ENCODE assay signal across 13 cellular contexts in the genomic region with DNA sequence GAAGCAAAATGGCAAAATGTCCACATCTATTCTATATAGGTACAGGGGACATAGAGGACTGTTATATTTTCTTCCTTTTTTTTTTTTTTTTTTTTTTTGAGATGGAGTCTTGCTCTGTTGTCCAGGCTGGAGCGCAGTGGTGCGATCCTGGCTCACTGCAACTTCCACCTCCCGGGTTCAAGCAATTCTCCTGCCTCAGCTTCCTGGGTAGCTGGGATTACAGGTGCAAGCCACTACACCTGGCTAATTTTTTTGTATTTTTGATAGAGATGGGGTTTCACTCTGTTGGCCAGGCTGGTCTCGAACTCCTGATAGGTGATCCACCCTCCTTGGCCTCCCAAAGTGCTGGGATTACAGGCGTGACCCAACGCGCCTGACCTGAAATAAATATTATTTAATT. TPM values are rescaled to one million over a fixed set of nuclear protein-coding genes. Genes with fewer than 3 reads are reported as not detected.
DNase-seq lines count a peak whose midpoint lies in the region; ATAC-seq and TF ChIP-seq lines count a peak whose summit lies in the region.
"Not testable (repeated sequence)": the region's sequence is repeated elsewhere in the genome, so short reads cannot be mapped to it uniquely, and the experiment has no call there.
"Had no signal": no experiment of that assay in that cellular context is flagged by ENCODE, and none has a peak within 500 bp of the region (broad histone marks: within the 10 kb centered on the region; RNA-seq: fewer than 3 reads in every experiment).

No MANE protein-coding gene starts in this region.

- 89 to 98% (median 90%) methylated on average over 7 of the region's 7 CpGs for WGBS in psoas muscle, 3 donors
- 91 to 92% methylated on average over 7 of the region's 7 CpGs for WGBS in thyroid gland, 2 donors

- not testable (repeated sequence) for TF ChIP-seq POLR2A in thyroid gland (IDR thresholded peaks at IDR 0.05)

- H3K4me3 Mint-ChIP-seq in CD4-positive, alpha-beta memory T cell: peak overlapping the region in 7 of 8 donors; percentile 70 to 99 (median 79)
- H3K4me3 Mint-ChIP-seq in T-cell: peak overlapping the region; percentile 67 to 91 (median 71)
- peak overlapping the region; percentile 54 for H3K4me3 Mint-ChIP-seq in activated CD8-positive, alpha-beta T cell treated with anti-CD3 and anti-CD28 coated beads for 36 hours
- peak overlapping the region; percentile 90 to 92 for H3K4me3 Mint-ChIP-seq in effector memory CD8-positive, alpha-beta T cell

- intact Hi-C loops in CD4-positive, alpha-beta memory T cell (cut with micrococcal nuclease); activated CD8-positive, alpha-beta T cell treated with anti-CD3 and anti-CD28 coated beads for 36 hours (cut with micrococcal nuclease); lower lobe of right lung (cut with DNase I); psoas muscle (cut with DNase I); thyroid gland (cut with DNase I): not testable (repeated sequence)

- H3K36me3 ChIP-seq in CD4-positive, alpha-beta memory T cell (ENCODE audit: insufficient read depth, low read length); lower lobe of right lung; psoas muscle (ENCODE audit: insufficient read depth in 1 of 2, low read depth in 1 of 2); thyroid gland: not testable (repeated sequence)

- peaks cover 64% of the 10 kb centered on the region for H3K4me1 ChIP-seq in CD4-positive, alpha-beta memory T cell (ENCODE audit: insufficient read depth, low read length)
- peaks cover 80% of the 10 kb centered on the region for H3K4me1 ChIP-seq in lower lobe of right lung
- peaks cover 15% of the 10 kb centered on the region for H3K4me1 ChIP-seq in psoas muscle
- H3K4me1 ChIP-seq in thyroid gland: peaks cover 25 to 50% of the 10 kb centered on the region in 2 donors

- not testable (repeated sequence) for ATAC-seq in T-cell (replicated peaks in 1 of 4); activated CD8-positive, alpha-beta T cell treated with anti-CD3 and anti-CD28 coated beads for 36 hours; activated naive CD4-positive, alpha-beta T cell treated with anti-CD3 and anti-CD28 coated beads, Interleukin-2, amount 50 U/mL, for 72 hours; effector memory CD8-positive, alpha-beta T cell (replicated peaks); lower lobe of right lung; psoas muscle

- H3K4me3 ChIP-seq in CD4-positive, alpha-beta memory T cell (ENCODE audit: low read length in 2 of 2); lower lobe of right lung; psoas muscle; thyroid gland (replicated peaks in 1 of 3): not testable (repeated sequence)

- H3K9me3 Mint-ChIP-seq in CD4-positive, alpha-beta memory T cell; T-cell; activated CD8-positive, alpha-beta T cell treated with anti-CD3 and anti-CD28 coated beads for 36 hours; activated naive CD4-positive, alpha-beta T cell treated with anti-CD3 and anti-CD28 coated beads, Interleukin-2, amount 50 U/mL, for 72 hours; effector memory CD8-positive, alpha-beta T cell: not testable (repeated sequence)

- H3K9me3 ChIP-seq in CD4-positive, alpha-beta memory T cell (ENCODE audit: control insufficient read depth in 1 of 2, low read length in 2 of 2); lower lobe of right lung; psoas muscle; thyroid gland: not testable (repeated sequence)

- H3K36me3 Mint-ChIP-seq in CD4-positive, alpha-beta memory T cell: peaks cover 0 to 15% of the 10 kb centered on the region in 2 donors
- H3K36me3 Mint-ChIP-seq in T-cell: not testable (repeated sequence)
- peaks cover 24% of the 10 kb centered on the region for H3K36me3 Mint-ChIP-seq in activated CD8-positive, alpha-beta T cell treated with anti-CD3 and anti-CD28 coated beads for 36 hours (ENCODE audit: low read depth)
- peaks cover 25 to 31% of the 10 kb centered on the region in 2 donors for H3K36me3 Mint-ChIP-seq in activated naive CD4-positive, alpha-beta T cell treated with anti-CD3 and anti-CD28 coated beads, Interleukin-2, amount 50 U/mL, for 72 hours
- peaks cover 27% of the 10 kb centered on the region for H3K36me3 Mint-ChIP-seq in effector memory CD8-positive, alpha-beta T cell (ENCODE audit: insufficient read depth)

- DNase-seq in CD4-positive, alpha-beta memory T cell; T-cell; activated CD8-positive, alpha-beta T cell treated with anti-CD3 and anti-CD28 coated beads for 36 hours; activated naive CD4-positive, alpha-beta T cell treated with anti-CD3 and anti-CD28 coated beads, Interleukin-2, amount 50 U/mL, for 72 hours (ENCODE audit: low spot score in 2 of 2); effector memory CD8-positive, alpha-beta T cell; thyroid gland: not testable (repeated sequence)
- DNase-seq in lower lobe of right lung: peak; percentile 20
- peak in 1 of 2 donors; percentile 2 for DNase-seq in psoas muscle

- not testable (repeated sequence) for TF ChIP-seq CTCF in activated CD8-positive, alpha-beta T cell treated with anti-CD3 and anti-CD28 coated beads for 36 hours (IDR thresholded peaks at IDR 0.05); lower lobe of right lung (IDR thresholded peaks at IDR 0.05); psoas muscle (IDR thresholded peaks at IDR 0.05); thyroid gland (IDR thresholded peaks at IDR 0.05)

- peak overlapping the region; percentile 63 for H3K27ac ChIP-seq in CD4-positive, alpha-beta memory T cell (ENCODE audit: low read depth, low read length)
- H3K27ac ChIP-seq in lower lobe of right lung: peak overlapping the region; percentile 60
- peak overlapping the region; percentile 94 for H3K27ac ChIP-seq in psoas muscle
- H3K27ac ChIP-seq in thyroid gland: peak overlapping the region in 2 of 3 donors; percentile 98 to 100

- H3K27ac Mint-ChIP-seq in CD4-positive, alpha-beta memory T cell: peak overlapping the region; percentile 86 to 97 (median 96)
- peak overlapping the region; percentile 98 to 99 for H3K27ac Mint-ChIP-seq in T-cell
- peak overlapping the region; percentile 98 for H3K27ac Mint-ChIP-seq in activated CD8-positive, alpha-beta T cell treated with anti-CD3 and anti-CD28 coated beads for 36 hours
- H3K27ac Mint-ChIP-seq in activated naive CD4-positive, alpha-beta T cell treated with anti-CD3 and anti-CD28 coated beads, Interleukin-2, amount 50 U/mL, for 72 hours: peak overlapping the region; percentile 92 to 96
- H3K27ac Mint-ChIP-seq in effector memory CD8-positive, alpha-beta T cell: peak overlapping the region; percentile 93 to 97

- H3K27me3 Mint-ChIP-seq in CD4-positive, alpha-beta memory T cell; T-cell; activated CD8-positive, alpha-beta T cell treated with anti-CD3 and anti-CD28 coated beads for 36 hours; effector memory CD8-positive, alpha-beta T cell: not testable (repeated sequence)

- H3K4me1 Mint-ChIP-seq in CD4-positive, alpha-beta memory T cell: peaks cover 37 to 78% (median 58%) of the 10 kb centered on the region in 4 donors
- peaks cover 60 to 73% (median 72%) of the 10 kb centered on the region in 3 donors for H3K4me1 Mint-ChIP-seq in T-cell
- H3K4me1 Mint-ChIP-seq in activated CD8-positive, alpha-beta T cell treated with anti-CD3 and anti-CD28 coated beads for 36 hours (ENCODE audit: low read depth): peaks cover 41% of the 10 kb centered on the region
- peaks cover 49 to 56% of the 10 kb centered on the region in 2 donors for H3K4me1 Mint-ChIP-seq in effector memory CD8-positive, alpha-beta T cell (ENCODE audit: low read depth in 2 of 2)

- CTCF ChIA-PET in CD4-positive, alpha-beta memory T cell (lab: Charles Lee; ENCODE audit: partially characterized antibody): interaction anchor here (1.6 to 6.2 kb wide), 4 partner anchors 14 to 46 kb away, joined by 3 to 71 read pairs (median 28); no protein-coding TSS in a partner anchor
- CTCF ChIA-PET in T-cell (lab: Charles Lee): interaction anchor here in 1 of 2 donors (0.8 kb wide), 1 partner anchor 25 kb away, joined by 6 read pairs; no protein-coding TSS in a partner anchor
- CTCF ChIA-PET in activated CD8-positive, alpha-beta T cell treated with anti-CD3 and anti-CD28 coated beads for 36 hours (lab: Charles Lee): interaction anchor here (5.1 kb wide), 1 partner anchor 15 kb away, joined by 31 read pairs; no protein-coding TSS in a partner anchor

- not testable (repeated sequence) for H3K27me3 ChIP-seq in CD4-positive, alpha-beta memory T cell (ENCODE audit: insufficient read depth, low read length); lower lobe of right lung (ENCODE audit: low read depth); psoas muscle (ENCODE audit: insufficient read depth in 3 of 3, low read length in 2 of 3); thyroid gland

- POLR2A ChIA-PET in CD4-positive, alpha-beta memory T cell (lab: Charles Lee; ENCODE audit: partially characterized antibody): interaction anchor here (3.4 to 11.0 kb wide), 2 partner anchors 13 to 14 kb away, joined by 13 to 282 read pairs; no protein-coding TSS in a partner anchor
- POLR2A ChIA-PET in T-cell (lab: Charles Lee): not testable (repeated sequence)
- POLR2A ChIA-PET in activated CD8-positive, alpha-beta T cell treated with anti-CD3 and anti-CD28 coated beads for 36 hours (lab: Charles Lee): interaction anchor here (1.0 kb wide), 1 partner anchor 36 kb away, joined by 3 read pairs; no protein-coding TSS in a partner anchor

RNA-seq across cellular contexts. Expression of gene GRAMD1A, which starts 1.9 kb away (rescaled TPM):
- total RNA-seq in CD4-positive, alpha-beta memory T cell: 100 to 1,000 TPM; 205 to 221 TPM
- 10 to 100 TPM; 16.3 to 55.4 TPM for polyA plus RNA-seq in CD4-positive, alpha-beta memory T cell
- total RNA-seq in T-cell (100 to 1,000 TPM; 189 to 318 (median 227) TPM), lower lobe of right lung (90.7 TPM), psoas muscle (10 to 100 TPM; 36.3 to 55.0 (median 38.3) TPM), thyroid gland (10 to 100 TPM; 33.4 to 57.5 (median 47.0) TPM)
- total RNA-seq in activated CD8-positive, alpha-beta T cell treated with anti-CD3 and anti-CD28 coated beads for 36 hours: 100 to 1,000 TPM; 128 to 134 TPM
- total RNA-seq in activated naive CD4-positive, alpha-beta T cell treated with anti-CD3 and anti-CD28 coated beads, Interleukin-2, amount 50 U/mL, for 72 hours: 100 to 1,000 TPM; 158 to 160 TPM
- polyA plus RNA-seq in psoas muscle: 10 to 100 TPM; 15.6 to 33.4 (median 17.4) TPM

RNA-seq across cellular contexts. Expression of gene SCN1B, which starts 32.0 kb away (rescaled TPM):
- total RNA-seq in CD4-positive, alpha-beta memory T cell: 1 to 10 TPM; 1.4 to 1.5 TPM
- under 1 TPM in 1 of 2 donors, not detected in 1; 0.64 TPM for polyA plus RNA-seq in CD4-positive, alpha-beta memory T cell
- total RNA-seq in T-cell: 1 to 10 TPM; 1.1 to 4.3 (median 3.7) TPM
- under 1 TPM; 0.63 to 0.90 TPM for total RNA-seq in activated CD8-positive, alpha-beta T cell treated with anti-CD3 and anti-CD28 coated beads for 36 hours
- 1 to 10 TPM; 1.5 to 1.7 TPM for total RNA-seq in activated naive CD4-positive, alpha-beta T cell treated with anti-CD3 and anti-CD28 coated beads, Interleukin-2, amount 50 U/mL, for 72 hours
- total RNA-seq in lower lobe of right lung: 9.8 TPM
- total RNA-seq in psoas muscle: 100 to 1,000 TPM in 3 of 4 donors, 10 to 100 TPM in 1; 95.9 to 345 (median 218) TPM
- polyA plus RNA-seq in psoas muscle: 100 to 1,000 TPM in 2 of 3 donors, 10 to 100 TPM in 1; 55.6 to 282 (median 248) TPM
- total RNA-seq in thyroid gland: 10 to 100 TPM in 2 of 4 donors, 1 to 10 TPM in 2; 5.7 to 19.6 (median 10.1) TPM

RNA-seq across cellular contexts. Expression of gene ZNF792, which starts 34.2 kb away (rescaled TPM):
- total RNA-seq in CD4-positive, alpha-beta memory T cell: 10 to 100 TPM; 33.9 to 34.7 TPM
- polyA plus RNA-seq in CD4-positive, alpha-beta memory T cell: 10 to 100 TPM; 10.1 to 23.9 TPM
- total RNA-seq in T-cell (10 to 100 TPM; 14.1 to 29.0 (median 26.8) TPM), lower lobe of right lung (12.1 TPM), psoas muscle (1 to 10 TPM; 1.5 to 4.2 (median 2.0) TPM), thyroid gland (10 to 100 TPM in 1 of 4 donors, 1 to 10 TPM in 3; 7.5 to 13.2 (median 9.3) TPM)
- 1 to 10 TPM; 5.1 to 5.6 TPM for total RNA-seq in activated CD8-positive, alpha-beta T cell treated with anti-CD3 and anti-CD28 coated beads for 36 hours
- total RNA-seq in activated naive CD4-positive, alpha-beta T cell treated with anti-CD3 and anti-CD28 coated beads, Interleukin-2, amount 50 U/mL, for 72 hours: 1 to 10 TPM; 6.4 to 9.7 TPM
- 1 to 10 TPM in 1 of 3 donors, under 1 TPM in 2; 0.83 to 1.3 (median 0.93) TPM for polyA plus RNA-seq in psoas muscle

RNA-seq across cellular contexts. Expression of gene HPN, which starts 43.3 kb away (rescaled TPM):
- under 1 TPM in 1 of 2 experiments, not detected in 1; 0.15 TPM for total RNA-seq in CD4-positive, alpha-beta memory T cell
- polyA plus RNA-seq in CD4-positive, alpha-beta memory T cell: under 1 TPM in 1 of 2 donors, not detected in 1; 0.57 TPM
- total RNA-seq in T-cell (under 1 TPM in 3 of 5 donors, not detected in 2; 0.41 to 0.51 (median 0.46) TPM), lower lobe of right lung (28.1 TPM), psoas muscle (10 to 100 TPM in 2 of 4 donors, 1 to 10 TPM in 2; 2.5 to 17.7 (median 8.1) TPM), thyroid gland (10 to 100 TPM; 16.3 to 19.3 (median 17.9) TPM)
- under 1 TPM in 1 of 2 experiments, not detected in 1; 0.11 TPM for total RNA-seq in activated CD8-positive, alpha-beta T cell treated with anti-CD3 and anti-CD28 coated beads for 36 hours
- total RNA-seq in activated naive CD4-positive, alpha-beta T cell treated with anti-CD3 and anti-CD28 coated beads, Interleukin-2, amount 50 U/mL, for 72 hours: not detected
- 10 to 100 TPM in 1 of 3 donors, 1 to 10 TPM in 2; 1.6 to 12.6 (median 5.2) TPM for polyA plus RNA-seq in psoas muscle
- total RNA-seq: chondrocyte; IMR-90; NCI-H460; T-helper 1 cell treated with Interleukin-12 subunit alpha and Interleukin-12 subunit beta and Interleukin-4 antibody, amounts not matched to agents 30 ng/mL and 1 ng/mL, for 36 hours had no signal
- polyA plus RNA-seq: BJ, IMR-90 had no signal
